Comparison of ENCODE assay signal across 1 cellular context in genomic region chr16:8851761-8852403, GRCh38.
TF ChIP-seq lines count a peak whose summit lies in the region.

No MANE protein-coding gene starts in this region.

TF ChIP-seq in H1, 55 proteins besides CTCF, POLR2A, EP300 and RAD21:
- TF ChIP-seq E2F6 (IDR thresholded peaks at IDR 0.05) (no peak), POLR2AphosphoS5 (IDR thresholded peaks at IDR 0.05; ENCODE audit: low read depth, low read length) (peak; percentile 62; the same call in 1 of the 2 replicates)
